Comparison of ENCODE assay signal across 8 cellular contexts in the genomic region with DNA sequence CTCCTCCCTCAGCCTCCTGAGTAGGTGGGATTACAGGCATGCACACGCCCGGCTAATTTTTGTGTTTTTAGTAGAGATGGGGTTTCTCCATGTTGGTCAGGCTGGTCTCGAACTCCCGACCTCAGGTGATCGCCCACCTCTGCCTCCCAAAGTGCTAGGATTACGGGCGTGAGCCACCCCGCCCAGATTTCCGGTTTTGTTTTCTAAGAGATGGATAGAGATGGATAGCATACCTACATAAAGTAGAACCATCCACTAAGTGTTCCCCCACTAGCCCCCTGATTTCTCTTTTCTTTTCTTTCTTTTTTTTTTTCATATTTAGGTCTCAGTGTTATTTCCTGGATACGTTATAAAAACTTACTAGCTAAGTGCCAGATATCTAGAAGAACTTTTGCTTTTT. TPM values are rescaled to one million over a fixed set of nuclear protein-coding genes. Genes with fewer than 3 reads are reported as not detected.
DNase-seq lines count a peak whose midpoint lies in the region; ATAC-seq and TF ChIP-seq lines count a peak whose summit lies in the region.

No MANE protein-coding gene starts in this region.

- H3K4me2 ChIP-seq in mesenchymal stem cell (ENCODE audit: low read length, poor library complexity, severe bottlenecking): peak overlapping the region; percentile 57

- H3K14ac ChIP-seq in mesenchymal stem cell (ENCODE audit: low read length in 2 of 2): no peak overlapping the region

- DNase-seq in heart left ventricle: no peak
- no peak for DNase-seq in left cardiac atrium
- no peak for DNase-seq in astrocyte of the cerebellum (ENCODE audit: low read depth)
- no peak for DNase-seq in mesenchymal stem cell
- no peak for DNase-seq in vagina (ENCODE audit: extremely low spot score in 2 of 2)
- DNase-seq in NCI-H526 treated with DMSO at 0.1 percent for 48 hours (lab: John Stamatoyannopoulos, UW): no peak
- no peak for DNase-seq in NCI-H187 (lab: John Stamatoyannopoulos, UW)
- no peak for DNase-seq in NK-92 treated with Interleukin-12 subunit alpha and Interleukin-12 subunit beta, amount 100 ng/mL, for 24 hours (lab: John Stamatoyannopoulos, UW)

- H3K4ac ChIP-seq in mesenchymal stem cell (ENCODE audit: low read depth in 1 of 2, low read length in 2 of 2): no peak overlapping the region

- no peak overlapping the region for H4K91ac ChIP-seq in mesenchymal stem cell (ENCODE audit: low read length)

- H3K79me1 ChIP-seq in mesenchymal stem cell (replicated peaks; ENCODE audit: low read length, poor library complexity, severe bottlenecking): no peaks in the 10 kb centered on the region

- H2AFZ ChIP-seq in mesenchymal stem cell (ENCODE audit: low read depth, low read length): no peak overlapping the region

- no peak overlapping the region for H3K18ac ChIP-seq in mesenchymal stem cell (ENCODE audit: low read depth in 1 of 2, low read length in 2 of 2)

- peaks cover 11 to 63% (median 48%) of the 10 kb centered on the region in 12 donors for H3K4me1 ChIP-seq in heart left ventricle
- H3K4me1 ChIP-seq in mesenchymal stem cell (ENCODE audit: control insufficient read depth, insufficient read depth, low read depth, low read length): peaks cover 13% of the 10 kb centered on the region
- H3K4me1 ChIP-seq in vagina: peaks cover 52% of the 10 kb centered on the region

- H2BK15ac ChIP-seq in mesenchymal stem cell (ENCODE audit: low read depth, poor library complexity, severe bottlenecking): no peak overlapping the region

- peak overlapping the region; percentile 100 for H3K9ac ChIP-seq in mesenchymal stem cell (ENCODE audit: low read length)

- H3K23ac ChIP-seq in mesenchymal stem cell (ENCODE audit: low read length in 2 of 2): no peak overlapping the region

- no peak overlapping the region for H2AK5ac ChIP-seq in mesenchymal stem cell (ENCODE audit: low read length, severe bottlenecking)

- no peak overlapping the region for H2BK120ac ChIP-seq in mesenchymal stem cell (ENCODE audit: low read depth, low read length)

- H3K4me3 ChIP-seq in heart left ventricle: peak overlapping the region; percentile 72 to 99 (median 80)
- H3K4me3 ChIP-seq in astrocyte of the cerebellum (ENCODE audit: low read depth, low read length): peak overlapping the region; percentile 84
- peak overlapping the region; percentile 47 to 87 for H3K4me3 ChIP-seq in mesenchymal stem cell (ENCODE audit: insufficient read depth in 1 of 2, low read depth in 1 of 2, low read length in 2 of 2)
- H3K4me3 ChIP-seq in vagina: peak overlapping the region; percentile 91 to 98

- 26 to 38% (median 29%) methylated on average over 10 of the region's 10 CpGs for WGBS in heart left ventricle, 4 donors
- 54% methylated on average over 2 of the region's 10 CpGs for WGBS in mesenchymal stem cell

- H3K27ac ChIP-seq in heart left ventricle: peak overlapping the region in 11 of 12 donors; percentile 1 to 100 (median 99)
- no peak overlapping the region for H3K27ac ChIP-seq in mesenchymal stem cell (ENCODE audit: low read length, poor library complexity, severe bottlenecking)
- H3K27ac ChIP-seq in vagina: peak overlapping the region; percentile 100

- no peaks in the 10 kb centered on the region for H3K9me3 ChIP-seq in heart left ventricle
- no peaks in the 10 kb centered on the region for H3K9me3 ChIP-seq in mesenchymal stem cell (ENCODE audit: control insufficient read depth, low read length)
- H3K9me3 ChIP-seq in vagina: no peaks in the 10 kb centered on the region

- TF ChIP-seq CTCF in heart left ventricle (IDR thresholded peaks at IDR 0.05): no peak
- no peak for TF ChIP-seq CTCF in astrocyte of the cerebellum (IDR thresholded peaks at IDR 0.05; ENCODE audit: low read depth, low read length, missing control alignments)
- TF ChIP-seq CTCF in vagina (IDR thresholded peaks at IDR 0.05): no peak

- no peak overlapping the region for H2BK5ac ChIP-seq in mesenchymal stem cell (ENCODE audit: low read depth, low read length, poor library complexity, severe bottlenecking)

- ATAC-seq in heart left ventricle (no peak), left cardiac atrium (no peak)

- no peak overlapping the region for H2BK12ac ChIP-seq in mesenchymal stem cell (ENCODE audit: low read length in 2 of 2)

- H4K8ac ChIP-seq in mesenchymal stem cell (ENCODE audit: low read length): no peak overlapping the region

- TF ChIP-seq POLR2A in heart left ventricle (IDR thresholded peaks at IDR 0.05) (no peak), vagina (IDR thresholded peaks at IDR 0.05) (no peak)

- peaks cover 0 to 4% (median 0%) of the 10 kb centered on the region in 9 donors for H3K27me3 ChIP-seq in heart left ventricle
- no peaks in the 10 kb centered on the region for H3K27me3 ChIP-seq in mesenchymal stem cell (ENCODE audit: control insufficient read depth in 1 of 2, insufficient read depth in 1 of 2, low read length in 2 of 2)
- H3K27me3 ChIP-seq in vagina: no peaks in the 10 kb centered on the region

- in situ Hi-C loops in astrocyte of the cerebellum (cut with HindIII; ENCODE audit: low sequenced_read_pairs): no loop called here

- intact Hi-C loops in heart left ventricle (cut with DNase I) (loop anchor here in 7 of 10 donors (2.0 to 10.0 kb wide), 8 partner anchors 27 to 51 kb away; no protein-coding TSS in a partner anchor), left cardiac atrium (cut with DNase I) (loop anchor here in 1 of 2 donors (2.0 kb wide), 2 partner anchors 37 to 51 kb away; no protein-coding TSS in a partner anchor), vagina (cut with DNase I) (no loop called here)

- H3K36me3 ChIP-seq in heart left ventricle (peaks cover 0 to 6% (median 0%) of the 10 kb centered on the region in 9 donors), mesenchymal stem cell (ENCODE audit: control insufficient read depth in 1 of 2, insufficient read depth in 2 of 2, low read depth in 1 of 2, low read length in 2 of 2) (peaks cover 0 to 2% of the 10 kb centered on the region in 2 experiments), vagina (no peaks in the 10 kb centered on the region)

RNA-seq across cellular contexts. Expression of a gene that starts 2.0 kb away (rescaled TPM):
- total RNA-seq in heart left ventricle (100 to 1,000 TPM in 1 of 9 donors, 10 to 100 TPM in 8; 22.3 to 119 (median 53.4) TPM), left cardiac atrium (100 to 1,000 TPM in 1 of 2 donors, 10 to 100 TPM in 1; 69.3 to 119 TPM), vagina (158 TPM)
- 10 to 100 TPM; 62.3 to 92.1 TPM for polyA plus RNA-seq in heart left ventricle
- polyA plus RNA-seq in mesenchymal stem cell (2013, experiment 1 of 2): 72.2 TPM
- polyA plus RNA-seq in mesenchymal stem cell (2013, experiment 2 of 2): 74.8 TPM
